1 cellular context compared by ENCODE assay signal in the genomic region with DNA sequence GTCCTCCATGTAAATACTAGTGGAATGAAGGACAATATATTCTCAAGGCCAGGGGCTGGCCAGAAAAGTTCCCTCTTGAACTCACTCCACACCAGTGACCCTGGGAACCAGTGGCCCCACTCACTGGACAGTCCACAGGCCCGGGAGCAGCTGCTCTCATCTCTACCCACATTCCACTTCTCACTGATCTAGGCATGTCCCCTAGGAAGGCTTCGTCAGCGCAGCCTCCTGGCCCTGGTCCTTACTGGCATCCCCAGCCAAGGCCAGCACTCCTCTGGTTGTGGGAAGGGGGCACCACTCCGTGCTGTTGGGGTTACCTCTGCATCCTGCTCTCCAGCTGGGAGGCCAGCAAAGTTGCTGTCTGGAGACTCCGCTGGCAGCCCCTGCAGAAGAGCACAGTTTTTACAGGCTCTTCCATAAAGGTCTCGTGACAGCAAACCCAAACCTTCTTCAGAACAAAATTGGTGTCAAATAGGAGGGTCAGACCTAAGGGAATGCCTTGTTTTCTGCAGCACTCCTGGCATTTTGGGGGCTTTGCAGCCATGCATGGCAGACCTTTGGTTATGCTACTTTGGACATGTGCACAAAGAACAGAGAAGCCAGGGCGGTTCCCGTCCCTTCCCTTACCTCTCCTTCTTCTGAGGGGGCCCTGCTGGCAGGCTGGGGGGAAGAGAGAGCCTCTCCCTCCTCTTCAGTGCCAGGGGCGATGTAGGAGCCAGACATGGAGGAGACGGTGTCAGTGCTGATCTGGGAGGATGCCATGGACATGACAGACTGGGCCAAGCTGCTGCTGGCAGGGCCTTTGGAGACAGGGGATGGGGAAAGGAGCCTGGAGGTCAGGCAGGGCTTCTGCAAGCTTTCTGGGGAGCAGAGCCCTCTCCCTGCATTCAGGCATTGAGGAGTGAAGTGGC.
TF ChIP-seq lines count a peak whose summit lies in the region.

No MANE protein-coding gene starts in this region.

TF ChIP-seq in WTC11, 78 proteins besides CTCF, POLR2A, EP300 and RAD21 (continued from another document):
- TF ChIP-seq, protein P1, sequence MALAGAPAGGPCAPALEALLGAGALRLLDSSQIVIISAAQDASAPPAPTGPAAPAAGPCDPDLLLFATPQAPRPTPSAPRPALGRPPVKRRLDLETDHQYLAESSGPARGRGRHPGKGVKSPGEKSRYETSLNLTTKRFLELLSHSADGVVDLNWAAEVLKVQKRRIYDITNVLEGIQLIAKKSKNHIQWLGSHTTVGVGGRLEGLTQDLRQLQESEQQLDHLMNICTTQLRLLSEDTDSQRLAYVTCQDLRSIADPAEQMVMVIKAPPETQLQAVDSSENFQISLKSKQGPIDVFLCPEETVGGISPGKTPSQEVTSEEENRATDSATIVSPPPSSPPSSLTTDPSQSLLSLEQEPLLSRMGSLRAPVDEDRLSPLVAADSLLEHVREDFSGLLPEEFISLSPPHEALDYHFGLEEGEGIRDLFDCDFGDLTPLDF (CRISPR knock-in tag; IDR thresholded peaks at IDR 0.05): no peak
- TF ChIP-seq KAT7 (CRISPR knock-in tag; IDR thresholded peaks at IDR 0.05; ENCODE audit: borderline replicate concordance): no peak
- no peak for TF ChIP-seq ZNF671 (CRISPR knock-in tag; IDR thresholded peaks at IDR 0.05)
- no peak for TF ChIP-seq CREM (CRISPR knock-in tag; IDR thresholded peaks at IDR 0.05)
- TF ChIP-seq MXD4 (CRISPR knock-in tag; IDR thresholded peaks at IDR 0.05; ENCODE audit: borderline replicate concordance): no peak
- TF ChIP-seq NFATC4 (CRISPR knock-in tag; IDR thresholded peaks at IDR 0.05): no peak
- TF ChIP-seq, protein P2, sequence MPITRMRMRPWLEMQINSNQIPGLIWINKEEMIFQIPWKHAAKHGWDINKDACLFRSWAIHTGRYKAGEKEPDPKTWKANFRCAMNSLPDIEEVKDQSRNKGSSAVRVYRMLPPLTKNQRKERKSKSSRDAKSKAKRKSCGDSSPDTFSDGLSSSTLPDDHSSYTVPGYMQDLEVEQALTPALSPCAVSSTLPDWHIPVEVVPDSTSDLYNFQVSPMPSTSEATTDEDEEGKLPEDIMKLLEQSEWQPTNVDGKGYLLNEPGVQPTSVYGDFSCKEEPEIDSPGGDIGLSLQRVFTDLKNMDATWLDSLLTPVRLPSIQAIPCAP (CRISPR knock-in tag; IDR thresholded peaks at IDR 0.05): no peak
